Comparison of ENCODE assay signal across 3 cellular contexts in the genomic region with DNA sequence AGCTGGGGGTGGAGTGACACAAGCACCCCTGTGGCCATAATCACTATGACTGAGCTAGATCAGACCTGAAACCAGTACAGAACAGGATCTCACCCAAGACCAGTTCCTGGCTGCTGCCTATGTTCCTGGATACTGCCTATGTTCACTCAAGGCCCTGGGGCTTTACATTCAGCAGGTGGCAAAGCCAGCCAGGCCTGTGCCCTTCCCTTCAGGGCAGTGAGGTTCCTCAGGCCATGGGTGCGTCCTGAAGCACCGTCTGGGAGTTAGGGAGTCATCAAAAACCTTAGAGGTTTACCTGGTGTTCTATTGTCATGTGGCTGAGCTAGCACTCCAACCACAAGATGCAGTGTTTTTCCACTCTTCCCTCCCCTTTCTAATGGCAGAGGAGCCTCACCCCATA.
"Had no signal": no experiment of that assay in that cellular context is flagged by ENCODE, and none has a peak within 500 bp of the region (broad histone marks: within the 10 kb centered on the region; RNA-seq: fewer than 3 reads in every experiment).

No MANE protein-coding gene starts in this region.

- DNase-seq: IMR-90, KBM-7, KG1 had no signal
